Comparison of ENCODE assay signal across 9 cellular contexts in the genomic region with DNA sequence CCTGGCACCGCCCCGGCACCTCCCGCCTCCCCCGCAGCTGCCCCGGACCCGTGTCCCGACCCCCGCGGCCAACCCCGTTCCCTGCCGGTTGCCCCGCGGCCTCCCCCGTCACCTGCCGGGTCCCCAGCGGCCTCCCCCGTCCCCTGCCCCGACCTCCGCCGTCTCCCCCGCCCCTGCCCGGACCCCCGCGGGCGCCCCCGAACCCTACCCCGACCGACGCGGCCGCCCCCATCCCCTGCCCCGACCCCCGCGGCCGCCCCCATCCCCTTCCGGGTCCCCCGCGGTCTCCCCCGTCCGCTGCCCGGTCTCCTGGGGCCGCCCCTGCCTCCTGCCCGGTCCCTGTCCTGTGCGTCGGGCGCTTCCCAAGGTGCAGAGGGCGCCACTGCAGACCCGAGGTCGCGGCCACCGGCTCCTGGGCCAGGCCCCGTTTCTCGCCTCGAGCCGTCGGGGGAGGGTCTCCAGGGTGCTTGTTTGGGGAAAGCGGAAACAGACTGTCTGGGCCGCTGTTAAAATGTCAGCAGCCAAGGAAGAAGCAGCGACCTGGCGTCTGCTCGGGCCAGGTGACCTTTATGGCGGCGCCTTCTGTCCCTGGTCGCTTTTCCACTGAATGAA. TPM values are rescaled to one million over a fixed set of nuclear protein-coding genes. Genes with fewer than 3 reads are reported as not detected.
DNase-seq lines count a peak whose midpoint lies in the region; ATAC-seq and TF ChIP-seq lines count a peak whose summit lies in the region.
"Not testable (repeated sequence)": the region's sequence is repeated elsewhere in the genome, so short reads cannot be mapped to it uniquely, and the experiment has no call there.
"Had no signal": no experiment of that assay in that cellular context is flagged by ENCODE, and none has a peak within 500 bp of the region (broad histone marks: within the 10 kb centered on the region; RNA-seq: fewer than 3 reads in every experiment).

No MANE protein-coding gene starts in this region.

- TF ChIP-seq EP300 in neural cell (conservative IDR thresholded peaks at IDR 0.05; ENCODE audit: poor library complexity, severe bottlenecking); stomach (IDR thresholded peaks at IDR 0.05): not testable (repeated sequence)

- not testable (repeated sequence) for H3K79me2 ChIP-seq in neural cell (replicated peaks; ENCODE audit: insufficient read depth, low read length)

- peak in 1 of 3 donors; percentile 46 for DNase-seq in Peyer's patch
- DNase-seq in activated T-cell treated with anti-CD3 and anti-CD28 coated beads, Interleukin-2, amount 50 U/mL, for 48 hours = peak; percentile 21 to 26
- not testable (repeated sequence) for DNase-seq in endodermal cell; left lobe of liver (ENCODE audit: low spot score); stomach

- not testable (repeated sequence) for TF ChIP-seq CTCF in Peyer's patch (IDR thresholded peaks at IDR 0.05); endodermal cell (conservative IDR thresholded peaks at IDR 0.05); neural cell (IDR thresholded peaks at IDR 0.05; ENCODE audit: poor library complexity, severe bottlenecking); stomach (IDR thresholded peaks at IDR 0.05)

- H3K27ac Mint-ChIP-seq in endodermal cell = not testable (repeated sequence)

- H3F3A ChIP-seq in neural cell (ENCODE audit: insufficient read depth, low read length, poor library complexity, severe bottlenecking) = not testable (repeated sequence)

- H3K4me1 Mint-ChIP-seq in endodermal cell = not testable (repeated sequence)

- 0% methylated on average over 9 of the region's 64 CpGs; no CpG with 5 or more reads in 1 of the 2 experiments for WGBS in endodermal cell (ENCODE audit: insufficient coverage in 1 of 2, insufficient read length in 1 of 2), 2 experiments
- 0 to 5% (median 1%) methylated on average over 4 to 14 of the region's 64 CpGs; no CpG with 5 or more reads in 1 of the 5 donors for WGBS in stomach, 5 donors

- H4K20me1 ChIP-seq in BLaER1 treated with 17β-estradiol and CSF1 and Interleukin-3, amounts not matched to agents 10 nM and 100 nM; neural cell (ENCODE audit: insufficient read depth): not testable (repeated sequence)

- not testable (repeated sequence) for H3K9me3 ChIP-seq in BLaER1 treated with 17β-estradiol and CSF1 and Interleukin-3, amounts not matched to agents 10 nM and 100 nM (replicated peaks in 1 of 11); HUES48 (ENCODE audit: control insufficient read depth, insufficient read depth, low read length); Peyer's patch; endodermal cell (ENCODE audit: control insufficient read depth, low read length); neural cell (ENCODE audit: low read length); stomach

- H3K27ac ChIP-seq in BLaER1 treated with 17β-estradiol and CSF1 and Interleukin-3, amounts not matched to agents 10 nM and 100 nM = peak overlapping the region in 2 of 11 experiments; percentile 41 to 53; a peak in 3 of 22 replicates
- H3K27ac ChIP-seq in HUES48 (ENCODE audit: low read depth, low read length); endodermal cell (ENCODE audit: low read depth, low read length); neural cell (ENCODE audit: low read length): not testable (repeated sequence)
- H3K27ac ChIP-seq in Peyer's patch (peak overlapping the region in 2 of 4 donors; percentile 68 to 71), stomach (peak overlapping the region in 3 of 5 donors; percentile 38 to 73 (median 73))

- H3K36me3 ChIP-seq in BLaER1 treated with 17β-estradiol and CSF1 and Interleukin-3, amounts not matched to agents 10 nM and 100 nM; HUES48 (ENCODE audit: control insufficient read depth, insufficient read depth, low read length); Peyer's patch; endodermal cell (ENCODE audit: control insufficient read depth, insufficient read depth, low read length); neural cell (ENCODE audit: insufficient read depth, low read length); stomach: not testable (repeated sequence)

- not testable (repeated sequence) for H3K9me3 Mint-ChIP-seq in endodermal cell

- peak overlapping the region in 4 of 10 experiments; percentile 7 to 36 (median 24); a peak in 2 of 20 replicates for H3K4me3 ChIP-seq in BLaER1 treated with 17β-estradiol and CSF1 and Interleukin-3, amounts not matched to agents 10 nM and 100 nM
- H3K4me3 ChIP-seq in HUES48 (ENCODE audit: low read depth, low read length) (peak overlapping the region; percentile 42; the same call in 1 of the 2 replicates), Peyer's patch (peak overlapping the region in 3 of 4 donors; percentile 37 to 50 (median 43)), endodermal cell (ENCODE audit: low read length) (peak overlapping the region; percentile 80), neural cell (ENCODE audit: low read length) (peak overlapping the region; percentile 41), stomach (peak overlapping the region in 3 of 4 donors; percentile 28 to 44 (median 31))

- not testable (repeated sequence) for H3K36me3 Mint-ChIP-seq in endodermal cell (ENCODE audit: low read depth)

- H3K27me3 ChIP-seq in BLaER1 treated with 17β-estradiol and CSF1 and Interleukin-3, amounts not matched to agents 10 nM and 100 nM = peaks cover 0 to 19% (median 0%) of the 10 kb centered on the region in 11 experiments; a peak in 7 of 22 replicates
- H3K27me3 ChIP-seq in HUES48 (ENCODE audit: control insufficient read depth, insufficient read depth, low read length); Peyer's patch; endodermal cell (ENCODE audit: control insufficient read depth, insufficient read depth, low read length, poor library complexity, severe bottlenecking); neural cell (ENCODE audit: insufficient read depth, low read depth, low read length); stomach: not testable (repeated sequence)

- peaks cover 0 to 30% (median 18%) of the 10 kb centered on the region in 10 experiments; a peak in 14 of 20 replicates for H3K4me1 ChIP-seq in BLaER1 treated with 17β-estradiol and CSF1 and Interleukin-3, amounts not matched to agents 10 nM and 100 nM
- not testable (repeated sequence) for H3K4me1 ChIP-seq in HUES48 (ENCODE audit: control insufficient read depth, insufficient read depth, low read length); Peyer's patch; endodermal cell (ENCODE audit: control insufficient read depth, insufficient read depth, low read length); stomach

- not testable (repeated sequence) for TF ChIP-seq RAD21 in neural cell (conservative IDR thresholded peaks at IDR 0.05)

- not testable (repeated sequence) for H2AFZ ChIP-seq in neural cell (ENCODE audit: low read depth, low read length)

- peak overlapping the region in 1 of 11 experiments; percentile 38; a peak in 1 of 22 replicates for H3K9ac ChIP-seq in BLaER1 treated with 17β-estradiol and CSF1 and Interleukin-3, amounts not matched to agents 10 nM and 100 nM
- not testable (repeated sequence) for H3K9ac ChIP-seq in HUES48 (ENCODE audit: low read depth, low read length); endodermal cell (ENCODE audit: extremely low read depth, low read length, poor library complexity, severe bottlenecking); neural cell (ENCODE audit: low read length)

- H3K9me2 ChIP-seq in neural cell (ENCODE audit: insufficient read depth, low read length) = not testable (repeated sequence)

- peak overlapping the region; percentile 46 for H3K4me3 Mint-ChIP-seq in endodermal cell

- intact Hi-C loops in stomach (cut with DNase I; ENCODE audit: low total_unique reads) = not testable (repeated sequence)

- TF ChIP-seq POLR2A in Peyer's patch (IDR thresholded peaks at IDR 0.05); stomach (IDR thresholded peaks at IDR 0.05): not testable (repeated sequence)

- H3K27me3 Mint-ChIP-seq in endodermal cell (ENCODE audit: insufficient read depth) = not testable (repeated sequence)

- peak overlapping the region in 10 of 11 experiments; percentile 36 to 80 (median 64); a peak in 14 of 22 replicates for H3K4me2 ChIP-seq in BLaER1 treated with 17β-estradiol and CSF1 and Interleukin-3, amounts not matched to agents 10 nM and 100 nM
- not testable (repeated sequence) for H3K4me2 ChIP-seq in neural cell (ENCODE audit: low read length)

- ATAC-seq in left lobe of liver = peak; percentile 16

RNA-seq across cellular contexts. Expression of a gene that starts 51.6 kb away (rescaled TPM):
- total RNA-seq in Peyer's patch (10 to 100 TPM; 22.3 to 68.2 (median 35.6) TPM), endodermal cell (not detected), left lobe of liver (0.25 TPM), stomach (100 to 1,000 TPM in 4 of 5 donors, 10 to 100 TPM in 1; 33.0 to 941 (median 223) TPM)
- polyA plus RNA-seq in endodermal cell (2013, experiment 1 of 2) = not detected
- 0.87 TPM for polyA plus RNA-seq in endodermal cell (2013, experiment 2 of 2)
- polyA plus RNA-seq in neural cell (not detected in 2 replicates), stomach (100 to 1,000 TPM in 2 of 3 donors, 10 to 100 TPM in 1; 76.9 to 258 (median 109) TPM)
- not detected in 2 replicates for polyA minus RNA-seq in neural cell
- total RNA-seq: CD4-positive, alpha-beta memory T cell had no signal
- polyA plus RNA-seq: CD4-positive, alpha-beta memory T cell had no signal

Comparison
In these comparisons a context has a peak if more than half of its experiments do, and no peak if none do; other contexts are left out.
1. RNA of a gene that starts 51.6 kb away (total RNA-seq): 33.0 to 941 TPM in stomach and 22.3 to 68.2 TPM in Peyer's patch; 0.25 TPM in left lobe of liver (single experiment) and not detected in endodermal cell; every median in the first group is over 10 times any median in the second.